10 cellular contexts compared by ENCODE assay signal in genomic region chr13:91647361-91647970, GRCh38.
DNase-seq lines count a peak whose midpoint lies in the region; ATAC-seq and TF ChIP-seq lines count a peak whose summit lies in the region.
"Had no signal": no experiment of that assay in that cellular context is flagged by ENCODE, and none has a peak within 500 bp of the region (broad histone marks: within the 10 kb centered on the region; RNA-seq: fewer than 3 reads in every experiment).

No MANE protein-coding gene starts in this region.

- intact Hi-C loops in PC-3 (cut with micrococcal nuclease) (no loop called here), left cardiac atrium (cut with DNase I) (no loop called here)

- H3K36me3 ChIP-seq in GM23248 (ENCODE audit: low read depth) (no peaks in the 10 kb centered on the region), PC-3 (ENCODE audit: low read depth, low read length) (no peaks in the 10 kb centered on the region)
- H3K36me3 ChIP-seq: upper lobe of left lung had no signal

- H3K27ac ChIP-seq in GM23248 (no peak overlapping the region), PC-3 (ENCODE audit: low read length) (no peak overlapping the region)
- H3K27ac ChIP-seq: upper lobe of left lung had no signal

- WGBS in GM23248 (ENCODE audit: low coverage in 1 of 2, low lambda C conversion rate in 2 of 2, missing lambda C conversion rate in 2 of 2), 2 experiments = 0% methylated on average over 3 of the region's 3 CpGs

- H3F3A ChIP-seq in GM23248 (ENCODE audit: insufficient read depth) (no peaks in the 10 kb centered on the region), PC-3 (ENCODE audit: low read length, unreplicated experiment) (no peaks in the 10 kb centered on the region)

- peak; percentile 46 for ATAC-seq in PC-3
- ATAC-seq in left cardiac atrium = peak; percentile 74 to 91
- ATAC-seq in GM21367 (IDR thresholded peaks at IDR 0.05; ENCODE audit: unreplicated experiment) = no peak
- ATAC-seq in HG02642 (IDR thresholded peaks at IDR 0.05; ENCODE audit: poor library complexity, unreplicated experiment) = no peak
- no peak for ATAC-seq in HG03045 (IDR thresholded peaks at IDR 0.05; ENCODE audit: unreplicated experiment)

- DNase-seq in CMK (ENCODE audit: low read depth) (peak; percentile 12), GM23248 (peak; percentile 5), PC-3 (peak; percentile 14), left cardiac atrium (peak; percentile 26), cerebellar nuclear complex (lab: John Stamatoyannopoulos, UW) (no peak)
- DNase-seq: activated CD8-positive, alpha-beta memory T cell treated with anti-CD3 and anti-CD28 coated beads, Interleukin-2, amount 50 U/mL, for 48 hours; upper lobe of left lung had no signal

- CTCF ChIA-PET in PC-3 (lab: Charles Lee) = no interaction called here

- H3K4me3 ChIP-seq in GM23248 (no peak overlapping the region), PC-3 (ENCODE audit: low read length) (no peak overlapping the region)
- H3K4me3 ChIP-seq: upper lobe of left lung had no signal

- no peaks in the 10 kb centered on the region for H3K27me3 ChIP-seq in GM23248 (replicated peaks; ENCODE audit: insufficient read depth)
- no peaks in the 10 kb centered on the region for H3K27me3 ChIP-seq in PC-3 (ENCODE audit: low read length)
- H3K27me3 ChIP-seq: upper lobe of left lung had no signal

- peak; percentile 50 for TF ChIP-seq CTCF in PC-3 (conservative IDR thresholded peaks at IDR 0.05; ENCODE audit: low read depth, low read length)

- in situ Hi-C loops in GM23248 (cut with MboI) = no loop called here

- H2AFZ ChIP-seq in GM23248 = no peak overlapping the region
- H2AFZ ChIP-seq in PC-3 (ENCODE audit: low read length) = no peak overlapping the region

- H3K4me1 ChIP-seq in GM23248 (ENCODE audit: insufficient read depth) (no peaks in the 10 kb centered on the region), PC-3 (ENCODE audit: insufficient read depth, low read length) (no peaks in the 10 kb centered on the region)
- H3K4me1 ChIP-seq: upper lobe of left lung had no signal

- POLR2A ChIA-PET in PC-3 (lab: Charles Lee; ENCODE audit: unreplicated experiment) = no interaction called here

- H3K9ac ChIP-seq in GM23248 = no peak overlapping the region
- H3K9ac ChIP-seq in PC-3 (ENCODE audit: low read length) = no peak overlapping the region

- H3K9me2 ChIP-seq in GM23248 (ENCODE audit: insufficient read depth) (no peaks in the 10 kb centered on the region), PC-3 (replicated peaks; ENCODE audit: low read length) (no peaks in the 10 kb centered on the region)

- no peaks in the 10 kb centered on the region for H3K79me2 ChIP-seq in GM23248 (ENCODE audit: insufficient read depth)
- H3K79me2 ChIP-seq in PC-3 (ENCODE audit: low read length) = no peaks in the 10 kb centered on the region

- H4K20me1 ChIP-seq in GM23248 (ENCODE audit: insufficient read depth) (no peaks in the 10 kb centered on the region), PC-3 (ENCODE audit: low read length) (no peaks in the 10 kb centered on the region)

- BruUV-seq in PC-3 (replicated peaks; lab: Mats Ljungman, UMichigan) = no TSS peak

- H3K9me3 ChIP-seq in GM23248 (ENCODE audit: low read depth) = no peaks in the 10 kb centered on the region
- H3K9me3 ChIP-seq in PC-3 (ENCODE audit: low read length) = no peaks in the 10 kb centered on the region
- H3K9me3 ChIP-seq: upper lobe of left lung had no signal

- H3K4me2 ChIP-seq in GM23248 (ENCODE audit: unreplicated experiment) (no peak overlapping the region), PC-3 (ENCODE audit: low read length) (no peak overlapping the region)

Comparison
In these comparisons a context has a peak if more than half of its experiments do, and no peak if none do; other contexts are left out.
1. DNase-seq: peak in CMK (single experiment), GM23248 (single experiment), PC-3 (single experiment) and left cardiac atrium (single experiment); none in cerebellar nuclear complex (0 of 2).
2. ATAC-seq: peak in PC-3 (single experiment) and left cardiac atrium (2 of 2); none in GM21367 (single experiment), HG02642 (single experiment) and HG03045 (single experiment).